ENCODE assay signal across 8 cellular contexts in genomic region chr6:6788394-6789020, GRCh38.
DNase-seq lines count a peak whose midpoint lies in the region; ATAC-seq and TF ChIP-seq lines count a peak whose summit lies in the region.

No MANE protein-coding gene starts in this region.

- H3K27ac Mint-ChIP-seq in glutamatergic neuron (ENCODE audit: unreplicated experiment), result no peak overlapping the region

- no peak overlapping the region for H3K4me3 ChIP-seq in Peyer's patch

- peak; percentile 67 for ATAC-seq in HG02759 (IDR thresholded peaks at IDR 0.05; ENCODE audit: unreplicated experiment)

- DNase-seq in GDM1 (lab: John Stamatoyannopoulos, UW), result peak; percentile 6
- DNase-seq in Peyer's patch, result peak in 1 of 3 donors; percentile 63
- no peak for DNase-seq in glutamatergic neuron
- DNase-seq in GOT3 (lab: John Stamatoyannopoulos, UW), result no peak
- no peak for DNase-seq in glomerular visceral epithelial cell (ENCODE audit: extremely low spot score)
- no peak for DNase-seq in 8988T
- no peak for DNase-seq in activated CD8-positive, alpha-beta memory T cell treated with anti-CD3 and anti-CD28 coated beads for 24 hours

- H3K9me3 Mint-ChIP-seq in glutamatergic neuron (ENCODE audit: unreplicated experiment), result no peaks in the 10 kb centered on the region

- peak in 4 of 6 experiments; percentile 55 to 82 (median 80) for TF ChIP-seq CTCF in Peyer's patch (IDR thresholded peaks at IDR 0.05)
- peak; percentile 61 for TF ChIP-seq CTCF in glutamatergic neuron (IDR thresholded peaks at IDR 0.05; ENCODE audit: partially characterized antibody, unreplicated experiment)

- no peak overlapping the region for H3K4me3 Mint-ChIP-seq in glutamatergic neuron (ENCODE audit: unreplicated experiment)

- H3K4me1 ChIP-seq in Peyer's patch, result no peaks in the 10 kb centered on the region

- no peaks in the 10 kb centered on the region for H3K36me3 Mint-ChIP-seq in glutamatergic neuron (ENCODE audit: unreplicated experiment)

- TF ChIP-seq POLR2A in Peyer's patch (IDR thresholded peaks at IDR 0.05), result no peak

- H3K27me3 ChIP-seq in Peyer's patch, result no peaks in the 10 kb centered on the region

- H3K9me3 ChIP-seq in Peyer's patch, result no peaks in the 10 kb centered on the region

- H3K4me1 Mint-ChIP-seq in glutamatergic neuron (ENCODE audit: low read depth, unreplicated experiment), result peaks cover 5% of the 10 kb centered on the region

- H3K27ac ChIP-seq in Peyer's patch, result no peak overlapping the region

- no peaks in the 10 kb centered on the region for H3K36me3 ChIP-seq in Peyer's patch

- H3K27me3 Mint-ChIP-seq in glutamatergic neuron (ENCODE audit: unreplicated experiment), result peaks cover 5% of the 10 kb centered on the region
